ENCODE assay signal across 24 cellular contexts in the genomic region with DNA sequence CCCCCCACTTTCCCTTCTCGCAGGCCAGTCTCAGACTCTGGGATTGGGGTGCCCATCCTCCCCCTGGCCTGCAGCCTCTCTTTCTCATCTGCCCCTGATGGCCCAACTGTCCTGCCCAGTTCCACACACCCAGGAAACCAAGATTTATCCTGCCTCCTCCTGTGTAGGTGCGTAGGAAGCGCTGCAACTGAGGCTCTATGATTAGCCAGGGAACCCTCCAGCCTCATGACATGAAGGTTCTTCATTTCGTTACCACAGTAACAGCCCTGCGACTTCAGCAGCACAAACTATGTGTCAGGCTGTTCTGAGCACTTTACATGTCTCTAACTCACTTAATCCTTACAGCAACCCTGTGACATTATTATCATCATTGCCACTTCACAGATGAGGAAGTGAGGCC.
"Had no signal": no experiment of that assay in that cellular context is flagged by ENCODE, and none has a peak within 500 bp of the region (broad histone marks: within the 10 kb centered on the region; RNA-seq: fewer than 3 reads in every experiment).

No MANE protein-coding gene starts in this region.

- ATAC-seq: activated naive CD4-positive, alpha-beta T cell treated with anti-CD3 and anti-CD28 coated beads, Interleukin-2, amount 50 U/mL, for 72 hours; activated T-cell treated with anti-CD3 and anti-CD28 coated beads, Interleukin-2, amount 50 U/mL, for 72 hours; esophagus mucosa; heart right ventricle had no signal

- H3K4me3 ChIP-seq: ascending aorta, breast epithelium, cardiac muscle cell, colonic mucosa, heart right ventricle had no signal

- H3K27me3 ChIP-seq: ascending aorta had no signal

- H3K27ac ChIP-seq: ascending aorta, breast epithelium, cardiac muscle cell, colonic mucosa, heart right ventricle had no signal

- DNase-seq: activated CD4-positive, alpha-beta memory T cell treated with anti-CD3 and anti-CD28 coated beads, Interleukin-2, amount 10 ng/mL, durations not matched to agents 7 days and 5 days; activated CD4-positive, alpha-beta T cell treated with anti-CD3 and anti-CD28 coated beads for 1 hour; activated CD4-positive, alpha-beta T cell treated with anti-CD3 and anti-CD28 coated beads for 4 hours; activated CD4-positive, alpha-beta T cell treated with anti-CD3 and anti-CD28 coated beads, Interleukin-2, amount 10 ng/mL, durations not matched to agents 7 days and 5 days; activated CD4-positive, alpha-beta T cell treated with anti-CD3 and anti-CD28 coated beads, Interleukin-2, amount 50 U/mL, for 4 hours; activated CD8-positive, alpha-beta memory T cell treated with anti-CD3 and anti-CD28 coated beads, Interleukin-2, amount 50 U/mL, for 48 hours; activated gamma-delta T cell; activated naive CD4-positive, alpha-beta T cell; activated naive CD4-positive, alpha-beta T cell treated with anti-CD3 and anti-CD28 coated beads, Interleukin-2, amount 10 ng/mL, durations not matched to agents 7 days and 5 days; activated naive CD8-positive, alpha-beta T cell treated with anti-CD3 and anti-CD28 coated beads, Interleukin-2, amount 10 ng/mL, durations not matched to agents 7 days and 5 days; activated T-cell treated with anti-CD3 and anti-CD28 coated beads for 4 hours; activated T-cell treated with anti-CD3 and anti-CD28 coated beads, Interleukin-2, amount 50 U/mL, for 24 hours; activated T-cell treated with anti-CD3 and anti-CD28 coated beads, Interleukin-2, amount 50 U/mL, for 72 hours; colonic mucosa; effector memory CD4-positive, alpha-beta T cell; endodermal cell; foreskin fibroblast; heart right ventricle; T-helper 2 cell had no signal

- H3K9me3 ChIP-seq: ascending aorta, breast epithelium, colonic mucosa, heart right ventricle had no signal

- H3K4me1 ChIP-seq: ascending aorta, breast epithelium, colonic mucosa had no signal

- H3K36me3 ChIP-seq: ascending aorta, breast epithelium, cardiac muscle cell, colonic mucosa, heart right ventricle had no signal
